In genomic region chr17:60164164-60164563, GRCh38 we compare ENCODE assay signal across 1 cellular context.
TF ChIP-seq lines count a peak whose summit lies in the region.

No MANE protein-coding gene starts in this region.

TF ChIP-seq in HEK293T, 16 proteins besides CTCF, POLR2A, EP300 and RAD21:
- no peak for TF ChIP-seq HDGF (IDR thresholded peaks at IDR 0.05; ENCODE audit: borderline replicate concordance)
- no peak for TF ChIP-seq CTBP1 (IDR thresholded peaks at IDR 0.05; ENCODE audit: borderline replicate concordance)
- TF ChIP-seq ELF4 (IDR thresholded peaks at IDR 0.05) = no peak
- TF ChIP-seq ZNF384 (IDR thresholded peaks at IDR 0.05) = no peak
- TF ChIP-seq SUZ12 (IDR thresholded peaks at IDR 0.05) = no peak
- TF ChIP-seq TARDBP (IDR thresholded peaks at IDR 0.05) = 0 out of 2 replicates have a peak, but pooled peaks have one; percentile 6
- no peak for TF ChIP-seq FOXK2 (IDR thresholded peaks at IDR 0.05)
- TF ChIP-seq PKNOX1 (IDR thresholded peaks at IDR 0.05) = no peak
- no peak for TF ChIP-seq L3MBTL2 (conservative IDR thresholded peaks at IDR 0.05)
- TF ChIP-seq FOXA1 (IDR thresholded peaks at IDR 0.05) = no peak
- TF ChIP-seq SP1 (IDR thresholded peaks at IDR 0.05) = peak; percentile 31; the same call in 1 of the 2 replicates
- no peak for TF ChIP-seq ARNT (IDR thresholded peaks at IDR 0.05)
- no peak for TF ChIP-seq BHLHE40 (IDR thresholded peaks at IDR 0.05; ENCODE audit: borderline replicate concordance)
- no peak for TF ChIP-seq FOXM1 (IDR thresholded peaks at IDR 0.05; ENCODE audit: borderline replicate concordance)
